Comparison of ENCODE assay signal across 11 cellular contexts in genomic region chr20:2799271-2799670, GRCh38. TPM values are rescaled to one million over a fixed set of nuclear protein-coding genes. Genes with fewer than 3 reads are reported as not detected.
A peak's percentile ranks its signal among the peaks of the same experiment; 100 is the strongest.
DNase-seq lines count a peak whose midpoint lies in the region; ATAC-seq and TF ChIP-seq lines count a peak whose summit lies in the region.
"Had no signal": no experiment of that assay in that cellular context is flagged by ENCODE, and none has a peak within 500 bp of the region (broad histone marks: within the 10 kb centered on the region; RNA-seq: fewer than 3 reads in every experiment).

No MANE protein-coding gene starts in this region.

- no peaks in the 10 kb centered on the region for H3K9me3 Mint-ChIP-seq in activated CD8-positive, alpha-beta memory T cell treated with anti-CD3 and anti-CD28 coated beads, Interleukin-2, amount 10 ng/mL, durations not matched to agents 7 days and 5 days (ENCODE audit: low read depth)
- H3K9me3 Mint-ChIP-seq in activated B cell treated with CpG ODN at 0.5 μM for 24 hours: no peaks in the 10 kb centered on the region
- peaks cover 0 to 2% (median 0%) of the 10 kb centered on the region in 6 donors for H3K9me3 Mint-ChIP-seq in immature natural killer cell

- H3K36me3 Mint-ChIP-seq in activated CD8-positive, alpha-beta memory T cell treated with anti-CD3 and anti-CD28 coated beads, Interleukin-2, amount 10 ng/mL, durations not matched to agents 7 days and 5 days: peaks cover 6% of the 10 kb centered on the region
- no peaks in the 10 kb centered on the region for H3K36me3 Mint-ChIP-seq in activated B cell treated with CpG ODN at 0.5 μM for 24 hours (ENCODE audit: low read depth)
- H3K36me3 Mint-ChIP-seq in immature natural killer cell: peaks cover 0 to 4% (median 0%) of the 10 kb centered on the region in 3 donors

- peak overlapping the region; percentile 70 for H3K4me3 Mint-ChIP-seq in activated CD8-positive, alpha-beta memory T cell treated with anti-CD3 and anti-CD28 coated beads, Interleukin-2, amount 10 ng/mL, durations not matched to agents 7 days and 5 days
- H3K4me3 Mint-ChIP-seq in activated B cell treated with CpG ODN at 0.5 μM for 24 hours (peak overlapping the region; percentile 79), immature natural killer cell (peak overlapping the region; percentile 0 to 96 (median 86))

- H3K27ac ChIP-seq in subcutaneous abdominal adipose tissue (ENCODE audit: low read depth, low read length): no peak overlapping the region
- H3K27ac ChIP-seq: tibial nerve had no signal

- CTCF ChIA-PET in activated CD8-positive, alpha-beta memory T cell treated with anti-CD3 and anti-CD28 coated beads, Interleukin-2, amount 10 ng/mL, durations not matched to agents 7 days and 5 days (lab: Charles Lee): interaction anchor here (1.1 kb wide), 1 partner anchor 44 kb away, joined by 3 read pairs; no protein-coding TSS in a partner anchor
- CTCF ChIA-PET in activated B cell treated with CpG ODN at 0.5 μM for 24 hours (lab: Charles Lee): no interaction called here

- H3K27me3 Mint-ChIP-seq in activated CD8-positive, alpha-beta memory T cell treated with anti-CD3 and anti-CD28 coated beads, Interleukin-2, amount 10 ng/mL, durations not matched to agents 7 days and 5 days: peaks cover 56% of the 10 kb centered on the region
- H3K27me3 Mint-ChIP-seq in activated B cell treated with CpG ODN at 0.5 μM for 24 hours (peaks cover 45% of the 10 kb centered on the region), immature natural killer cell (ENCODE audit: low read depth in 3 of 3) (peaks cover 21 to 27% (median 26%) of the 10 kb centered on the region in 3 donors)

- peaks cover 30 to 67% (median 55%) of the 10 kb centered on the region in 5 donors for H3K27me3 ChIP-seq in subcutaneous abdominal adipose tissue (ENCODE audit: control insufficient read depth in 5 of 5, insufficient read depth in 4 of 5, low read length in 5 of 5)

- TF ChIP-seq CTCF in activated B cell treated with CpG ODN at 0.5 μM for 24 hours (IDR thresholded peaks at IDR 0.05): no peak

- DNase-seq in activated CD8-positive, alpha-beta memory T cell treated with anti-CD3 and anti-CD28 coated beads, Interleukin-2, amount 10 ng/mL, durations not matched to agents 7 days and 5 days: no peak
- DNase-seq in activated CD8-positive, alpha-beta memory T cell treated with anti-CD3 and anti-CD28 coated beads, Interleukin-2, amount 50 U/mL, for 48 hours: no peak
- DNase-seq in activated B cell treated with CpG ODN at 0.5 μM for 24 hours: no peak
- no peak for DNase-seq in immature natural killer cell
- no peak for DNase-seq in NCI-H2081 (lab: John Stamatoyannopoulos, UW)
- DNase-seq: left colon, SHP77 treated with DMSO at 0.1 percent for 48 hours had no signal

- H3K4me3 ChIP-seq in subcutaneous abdominal adipose tissue (ENCODE audit: low read depth in 1 of 5, low read length in 5 of 5): peak overlapping the region in 3 of 5 donors; percentile 58 to 71 (median 59)

- H3K9ac ChIP-seq in subcutaneous abdominal adipose tissue (ENCODE audit: low read length in 5 of 5): peak overlapping the region in 1 of 5 donors; percentile 10

- H3K9me3 ChIP-seq in subcutaneous abdominal adipose tissue (ENCODE audit: control insufficient read depth in 5 of 5, low read length in 5 of 5): peaks cover 0 to 6% (median 0%) of the 10 kb centered on the region in 5 donors
- H3K9me3 ChIP-seq: tibial nerve had no signal

- no peak overlapping the region for H3K27ac Mint-ChIP-seq in activated CD8-positive, alpha-beta memory T cell treated with anti-CD3 and anti-CD28 coated beads, Interleukin-2, amount 10 ng/mL, durations not matched to agents 7 days and 5 days
- H3K27ac Mint-ChIP-seq in activated B cell treated with CpG ODN at 0.5 μM for 24 hours (no peak overlapping the region), immature natural killer cell (no peak overlapping the region)

- H3K4me1 ChIP-seq in subcutaneous abdominal adipose tissue (ENCODE audit: control insufficient read depth in 5 of 5, insufficient read depth in 5 of 5, low read length in 5 of 5): peaks cover 0 to 23% (median 16%) of the 10 kb centered on the region in 5 donors

- intact Hi-C loops in activated B cell treated with CpG ODN at 0.5 μM for 24 hours (cut with micrococcal nuclease): no loop called here

- H3K36me3 ChIP-seq in subcutaneous abdominal adipose tissue (ENCODE audit: control insufficient read depth in 5 of 5, insufficient read depth in 5 of 5, low read length in 5 of 5): no peaks in the 10 kb centered on the region
- H3K36me3 ChIP-seq: tibial nerve had no signal

- POLR2A ChIA-PET in activated B cell treated with CpG ODN at 0.5 μM for 24 hours (lab: Charles Lee): interaction anchor here (0.6 to 1.9 kb wide), 2 partner anchors 41 to 129 kb away, joined by 6 to 7 read pairs; partner anchors contain the start of genes PCED1A and VPS16

- ATAC-seq in activated CD8-positive, alpha-beta memory T cell treated with anti-CD3 and anti-CD28 coated beads, Interleukin-2, amount 10 ng/mL, durations not matched to agents 7 days and 5 days: no peak
- ATAC-seq in activated B cell treated with CpG ODN at 0.5 μM for 24 hours (ENCODE audit: low read depth): no peak
- ATAC-seq in HG02973 (IDR thresholded peaks at IDR 0.05; ENCODE audit: unreplicated experiment): no peak
- ATAC-seq in HG02759 (IDR thresholded peaks at IDR 0.05; ENCODE audit: unreplicated experiment): no peak

- peaks cover 20% of the 10 kb centered on the region for H3K4me1 Mint-ChIP-seq in activated CD8-positive, alpha-beta memory T cell treated with anti-CD3 and anti-CD28 coated beads, Interleukin-2, amount 10 ng/mL, durations not matched to agents 7 days and 5 days
- H3K4me1 Mint-ChIP-seq in activated B cell treated with CpG ODN at 0.5 μM for 24 hours (peaks cover 31% of the 10 kb centered on the region), immature natural killer cell (peaks cover 21 to 22% of the 10 kb centered on the region in 2 donors)

RNA-seq across cellular contexts. Expression of gene CPXM1, which starts 1.2 kb away (rescaled TPM):
- total RNA-seq in activated CD8-positive, alpha-beta memory T cell treated with anti-CD3 and anti-CD28 coated beads, Interleukin-2, amount 10 ng/mL, durations not matched to agents 7 days and 5 days: under 1 TPM; 0.35 to 0.68 TPM
- total RNA-seq in activated B cell treated with CpG ODN at 0.5 μM for 24 hours: 8.5 and 9.8 TPM in 2 replicates
- polyA plus RNA-seq in immature natural killer cell: 1 to 10 TPM in 1 of 3 donors, under 1 TPM in 1, not detected in 1; 0.74 to 1.2 TPM

RNA-seq across cellular contexts. Expression of gene C20orf141, which starts 15.5 kb away (rescaled TPM):
- total RNA-seq in activated CD8-positive, alpha-beta memory T cell treated with anti-CD3 and anti-CD28 coated beads, Interleukin-2, amount 10 ng/mL, durations not matched to agents 7 days and 5 days: not detected
- not detected in 2 replicates for total RNA-seq in activated B cell treated with CpG ODN at 0.5 μM for 24 hours
- polyA plus RNA-seq in immature natural killer cell: not detected
- total RNA-seq: left colon, tibial nerve had no signal

RNA-seq across cellular contexts. Expression of gene TMEM239, which starts 16.9 kb away (rescaled TPM):
- total RNA-seq in activated CD8-positive, alpha-beta memory T cell treated with anti-CD3 and anti-CD28 coated beads, Interleukin-2, amount 10 ng/mL, durations not matched to agents 7 days and 5 days: not detected
- total RNA-seq in activated B cell treated with CpG ODN at 0.5 μM for 24 hours: not detected in 2 replicates
- not detected for polyA plus RNA-seq in immature natural killer cell
- total RNA-seq: left colon, tibial nerve had no signal

RNA-seq across cellular contexts. Expression of gene PCED1A, which starts 41.2 kb away (rescaled TPM):
- total RNA-seq in activated CD8-positive, alpha-beta memory T cell treated with anti-CD3 and anti-CD28 coated beads, Interleukin-2, amount 10 ng/mL, durations not matched to agents 7 days and 5 days: 10 to 100 TPM; 21.9 to 30.6 TPM
- 53.2 and 59.1 TPM in 2 replicates for total RNA-seq in activated B cell treated with CpG ODN at 0.5 μM for 24 hours
- polyA plus RNA-seq in immature natural killer cell: 10 to 100 TPM; 21.9 to 24.1 (median 23.4) TPM

RNA-seq across cellular contexts. Expression of gene VPS16, which starts 41.3 kb away (rescaled TPM):
- total RNA-seq in activated CD8-positive, alpha-beta memory T cell treated with anti-CD3 and anti-CD28 coated beads, Interleukin-2, amount 10 ng/mL, durations not matched to agents 7 days and 5 days: 10 to 100 TPM; 49.2 to 64.9 TPM
- 54.7 and 56.9 TPM in 2 replicates for total RNA-seq in activated B cell treated with CpG ODN at 0.5 μM for 24 hours
- polyA plus RNA-seq in immature natural killer cell: 10 to 100 TPM; 61.8 to 81.3 (median 76.5) TPM
